ENCODE assay signal across 9 cellular contexts in the genomic region with DNA sequence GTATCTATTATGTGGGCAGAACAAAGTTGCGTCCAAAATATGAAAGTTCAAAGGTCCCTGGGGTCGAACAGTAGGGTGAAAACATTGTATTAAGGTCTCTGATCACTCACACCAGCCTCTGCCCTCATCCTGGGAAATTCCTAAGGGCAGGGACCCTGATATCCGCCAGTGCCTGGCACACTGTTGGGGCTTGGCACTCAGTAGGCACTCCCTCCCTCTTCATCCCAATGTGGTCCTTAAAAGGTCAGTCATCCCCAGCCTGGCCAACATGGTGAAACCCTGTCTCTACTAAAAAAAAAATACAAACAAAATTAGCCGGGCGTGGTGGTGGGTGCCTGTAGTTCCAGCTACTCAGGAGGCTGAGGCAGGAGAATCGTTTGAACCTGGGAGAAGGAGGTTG. TPM values are rescaled to one million over a fixed set of nuclear protein-coding genes. Genes with fewer than 3 reads are reported as not detected.
"Had no signal": no experiment of that assay in that cellular context is flagged by ENCODE, and none has a peak within 500 bp of the region (broad histone marks: within the 10 kb centered on the region; RNA-seq: fewer than 3 reads in every experiment).

No MANE protein-coding gene starts in this region.

- H3K4me1 Mint-ChIP-seq: GM23338, H9 had no signal

- H3K4me3 Mint-ChIP-seq: GM23338, H9, HFFc6 had no signal

- ATAC-seq: GM23338, K562 had no signal

- H3K4me3 ChIP-seq: GM23338, K562 had no signal

- FAIRE-seq: H1, H54, HTR-8/SVneo, K562 had no signal

- H3K27ac Mint-ChIP-seq: GM23338, H9, HFFc6 had no signal

- H3K9me3 Mint-ChIP-seq: GM23338, HFFc6 had no signal

- DNase-seq: H9, HCEC 1CT, HFFc6, IMR-90 had no signal

RNA-seq across cellular contexts. Expression of gene RGN, which starts 59.9 kb away (rescaled TPM):
- total RNA-seq: H9, K562 had no signal
- polyA plus RNA-seq: K562 had no signal
